10 cellular contexts compared by ENCODE assay signal in genomic region chr7:4862156-4862555, GRCh38. TPM values are rescaled to one million over a fixed set of nuclear protein-coding genes. Genes with fewer than 3 reads are reported as not detected.
DNase-seq lines count a peak whose midpoint lies in the region; TF ChIP-seq lines count a peak whose summit lies in the region.
"Had no signal": no experiment of that assay in that cellular context is flagged by ENCODE, and none has a peak within 500 bp of the region (broad histone marks: within the 10 kb centered on the region; RNA-seq: fewer than 3 reads in every experiment).

No MANE protein-coding gene starts in this region.

- peaks cover 7% of the 10 kb centered on the region for H3K36me3 Mint-ChIP-seq in activated naive CD8-positive, alpha-beta T cell treated with anti-CD3 and anti-CD28 coated beads for 36 hours

- peaks cover 5% of the 10 kb centered on the region for H3K9me3 ChIP-seq in iPS-18c (ENCODE audit: control insufficient read depth, insufficient read depth, low read length)

- DNase-seq in GM12864 (ENCODE audit: low read depth) (no peak), skeletal muscle cell (ENCODE audit: low read depth) (no peak), T-helper 2 cell (no peak), NCI-H2029 (lab: John Stamatoyannopoulos, UW) (no peak), NCI-H774 (lab: John Stamatoyannopoulos, UW) (no peak)
- no peak for DNase-seq in activated naive CD8-positive, alpha-beta T cell treated with anti-CD3 and anti-CD28 coated beads for 36 hours
- no peak for DNase-seq in activated effector memory CD4-positive, alpha-beta T cell treated with Interleukin-2 at 50 U/mL for 16 hours

- peak overlapping the region; percentile 59 for H3K4me3 Mint-ChIP-seq in activated naive CD8-positive, alpha-beta T cell treated with anti-CD3 and anti-CD28 coated beads for 36 hours

- TF ChIP-seq CTCF in GM12864 (IDR thresholded peaks at IDR 0.05; ENCODE audit: low read depth, low read length, missing control alignments) = no peak

- peaks cover 10% of the 10 kb centered on the region for H3K9me3 Mint-ChIP-seq in activated naive CD8-positive, alpha-beta T cell treated with anti-CD3 and anti-CD28 coated beads for 36 hours

- no peak overlapping the region for H3K27ac Mint-ChIP-seq in activated naive CD8-positive, alpha-beta T cell treated with anti-CD3 and anti-CD28 coated beads for 36 hours

- H3K4me3 ChIP-seq in GM12864 (ENCODE audit: low read depth, low read length) (peak overlapping the region; percentile 38; the same call in 1 of the 2 replicates), iPS-18c (ENCODE audit: insufficient read depth, low read depth, low read length) (peak overlapping the region; percentile 52), skeletal muscle cell (ENCODE audit: low read depth, low read length) (peak overlapping the region; percentile 33)

- peaks cover 48% of the 10 kb centered on the region for H3K27me3 Mint-ChIP-seq in activated naive CD8-positive, alpha-beta T cell treated with anti-CD3 and anti-CD28 coated beads for 36 hours

- H3K4me1 Mint-ChIP-seq in activated naive CD8-positive, alpha-beta T cell treated with anti-CD3 and anti-CD28 coated beads for 36 hours = peaks cover 3% of the 10 kb centered on the region

RNA-seq across cellular contexts. Expression of gene PAPOLB, which starts 0.3 kb away (rescaled TPM):
- under 1 TPM in 1 of 2 experiments, not detected in 1; 0.04 TPM for total RNA-seq in activated naive CD8-positive, alpha-beta T cell treated with anti-CD3 and anti-CD28 coated beads for 36 hours
- total RNA-seq: M059J; T-helper 1 cell treated with Interleukin-12 subunit alpha and Interleukin-12 subunit beta and Interleukin-4 antibody, amounts not matched to agents 30 ng/mL and 1 ng/mL, for 36 hours had no signal

RNA-seq across cellular contexts. Expression of gene RADIL, which starts 21.4 kb away (rescaled TPM):
- under 1 TPM; 0.58 to 0.92 TPM for total RNA-seq in activated naive CD8-positive, alpha-beta T cell treated with anti-CD3 and anti-CD28 coated beads for 36 hours
- total RNA-seq: M059J had no signal
